ENCODE assay signal across 26 cellular contexts in genomic region chr1:85245456-85245855, GRCh38. TPM values are rescaled to one million over a fixed set of nuclear protein-coding genes. Genes with fewer than 3 reads are reported as not detected.
DNase-seq lines count a peak whose midpoint lies in the region; ATAC-seq, FAIRE-seq and TF ChIP-seq lines count a peak whose summit lies in the region.
"Had no signal": no experiment of that assay in that cellular context is flagged by ENCODE, and none has a peak within 500 bp of the region (broad histone marks: within the 10 kb centered on the region; RNA-seq: fewer than 3 reads in every experiment).

No MANE protein-coding gene starts in this region.

- H3K4me3 Mint-ChIP-seq in HFFc6: peak overlapping the region; percentile 53
- H3K4me3 Mint-ChIP-seq in effector memory CD8-positive, alpha-beta T cell: no peak overlapping the region
- no peak overlapping the region for H3K4me3 Mint-ChIP-seq in T-helper 2 cell treated with Interferon-gamma antibody and Interleukin-4, amounts not matched to agents 5 μg/mL and 100 μg/mL, for 36 hours
- H3K4me3 Mint-ChIP-seq: activated CD4-positive, alpha-beta T cell treated with anti-CD3 and anti-CD28 coated beads, Interleukin-2, amount 10 ng/mL, durations not matched to agents 7 days and 5 days; activated T-helper 17 cell treated with anti-CD3 and anti-CD28 coated beads, Interleukin-2, amount 50 U/mL, for 72 hours; B cell; brain; endodermal cell; T-helper 1 cell treated with Interleukin-12 subunit alpha and Interleukin-12 subunit beta and Interleukin-4 antibody, amounts not matched to agents 30 μg/mL and 1 μg/mL, for 36 hours had no signal

- no peaks in the 10 kb centered on the region for H3K9me1 ChIP-seq in K562 (ENCODE audit: control insufficient read depth, insufficient read depth, low read length)

- no peak for TF ChIP-seq EP300 in K562 (IDR thresholded peaks at IDR 0.05; ENCODE audit: low read length)

- POLR2A ChIA-PET in K562 (lab: Yijun Ruan, JAX): interaction anchor here (0.7 to 2.5 kb wide), 3 partner anchors 8 to 20 kb away, joined by 3 to 13 read pairs (median 3); no protein-coding TSS in a partner anchor

- peak overlapping the region; percentile 93 for H2AFZ ChIP-seq in K562 (ENCODE audit: low read depth, low read length)
- peak overlapping the region; percentile 5 for H2AFZ ChIP-seq in smooth muscle cell (ENCODE audit: low read depth)

- H3K9me3 ChIP-seq in K562 (replicated peaks; ENCODE audit: control insufficient read depth, insufficient read depth, low read depth, low read length) (peaks cover 2% of the 10 kb centered on the region; the same call in 1 of the 2 replicates), smooth muscle cell (replicated peaks; ENCODE audit: low read depth) (no peaks in the 10 kb centered on the region)
- H3K9me3 ChIP-seq: colonic mucosa, heart right ventricle, left lung, SJSA1 had no signal

- intact Hi-C loops in K562 (cut with micrococcal nuclease): no loop called here
- intact Hi-C loops in posterior vena cava (cut with DNase I): no loop called here

- H3K9me3 Mint-ChIP-seq in HFFc6: peaks cover 9% of the 10 kb centered on the region
- H3K9me3 Mint-ChIP-seq in effector memory CD8-positive, alpha-beta T cell: no peaks in the 10 kb centered on the region
- no peaks in the 10 kb centered on the region for H3K9me3 Mint-ChIP-seq in T-helper 2 cell treated with Interferon-gamma antibody and Interleukin-4, amounts not matched to agents 5 μg/mL and 100 μg/mL, for 36 hours
- H3K9me3 Mint-ChIP-seq: activated T-helper 17 cell treated with anti-CD3 and anti-CD28 coated beads, Interleukin-2, amount 50 U/mL, for 72 hours had no signal

- no peak for TF ChIP-seq RAD21 in K562 (CRISPR knock-in tag; conservative IDR thresholded peaks at IDR 0.05 in 1 of 2, IDR thresholded peaks at IDR 0.05 in 1 of 2)

- H3K36me3 Mint-ChIP-seq in HFFc6 (ENCODE audit: low read depth): peaks cover 28% of the 10 kb centered on the region
- H3K36me3 Mint-ChIP-seq in effector memory CD8-positive, alpha-beta T cell (ENCODE audit: insufficient read depth): no peaks in the 10 kb centered on the region
- H3K36me3 Mint-ChIP-seq in T-helper 2 cell treated with Interferon-gamma antibody and Interleukin-4, amounts not matched to agents 5 μg/mL and 100 μg/mL, for 36 hours (ENCODE audit: low read depth): peaks cover 15% of the 10 kb centered on the region

- peaks cover 48% of the 10 kb centered on the region for H3K4me1 Mint-ChIP-seq in HFFc6 (ENCODE audit: low read depth)
- H3K4me1 Mint-ChIP-seq in effector memory CD8-positive, alpha-beta T cell (ENCODE audit: low read depth in 2 of 2): no peaks in the 10 kb centered on the region
- H3K4me1 Mint-ChIP-seq in T-helper 2 cell treated with Interferon-gamma antibody and Interleukin-4, amounts not matched to agents 5 μg/mL and 100 μg/mL, for 36 hours (ENCODE audit: low read depth): peaks cover 9% of the 10 kb centered on the region
- H3K4me1 Mint-ChIP-seq: activated T-helper 17 cell treated with anti-CD3 and anti-CD28 coated beads, Interleukin-2, amount 50 U/mL, for 72 hours had no signal

- no peak for TF ChIP-seq POLR2A in K562 (conservative IDR thresholded peaks at IDR 0.05)

- no peak overlapping the region for H3K9ac ChIP-seq in K562 (ENCODE audit: insufficient read depth in 1 of 2, low read depth in 2 of 2, low read length in 2 of 2)
- peak overlapping the region; percentile 14 for H3K9ac ChIP-seq in smooth muscle cell (ENCODE audit: low read depth)

- peak overlapping the region; percentile 79 for H3K27ac Mint-ChIP-seq in HFFc6
- no peak overlapping the region for H3K27ac Mint-ChIP-seq in effector memory CD8-positive, alpha-beta T cell
- H3K27ac Mint-ChIP-seq in T-helper 2 cell treated with Interferon-gamma antibody and Interleukin-4, amounts not matched to agents 5 μg/mL and 100 μg/mL, for 36 hours: no peak overlapping the region
- H3K27ac Mint-ChIP-seq: activated CD4-positive, alpha-beta T cell treated with anti-CD3 and anti-CD28 coated beads, Interleukin-2, amount 10 ng/mL, durations not matched to agents 7 days and 5 days; activated T-helper 17 cell treated with anti-CD3 and anti-CD28 coated beads, Interleukin-2, amount 50 U/mL, for 72 hours; B cell; endodermal cell had no signal

- no peak for FAIRE-seq in K562 (lab: Jason Lieb, UNC)
- FAIRE-seq: GM12891, RCC 7860 had no signal

- peaks cover 0 to 24% of the 10 kb centered on the region in 2 experiments; a peak in 4 of 5 replicates for H3K4me1 ChIP-seq in K562 (replicated peaks in 1 of 2; ENCODE audit: control insufficient read depth in 2 of 2, insufficient read depth in 2 of 2, low read length in 2 of 2)
- peaks cover 34% of the 10 kb centered on the region for H3K4me1 ChIP-seq in smooth muscle cell (ENCODE audit: low read depth)
- H3K4me1 ChIP-seq: colonic mucosa had no signal

- no peak for TF ChIP-seq CTCF in HFFc6 (IDR thresholded peaks at IDR 0.05)
- TF ChIP-seq CTCF in K562 (IDR thresholded peaks at IDR 0.05 in 2 of 3, conservative IDR thresholded peaks at IDR 0.05 in 1 of 3; ENCODE audit: insufficient read depth in 2 of 3, low read depth in 1 of 3, low read length in 3 of 3): no peak
- no peak for TF ChIP-seq CTCF in smooth muscle cell (IDR thresholded peaks at IDR 0.05; ENCODE audit: borderline replicate concordance, insufficient read depth, poor library complexity, severe bottlenecking)

- H3F3A ChIP-seq in smooth muscle cell (ENCODE audit: low read depth): peaks cover 26% of the 10 kb centered on the region

- CTCF ChIA-PET in K562 (lab: Yijun Ruan, JAX; ENCODE audit: low intra/inter-chr PET ratio): no interaction called here

- H3K4me3 ChIP-seq in K562 (no peak overlapping the region), smooth muscle cell (no peak overlapping the region)
- H3K4me3 ChIP-seq: colonic mucosa, heart right ventricle, left lung, SJSA1 had no signal

- BruUV-seq in K562 (replicated peaks; lab: Mats Ljungman, UMichigan): no TSS peak

- no peak for ATAC-seq in K562
- no peak for ATAC-seq in effector memory CD8-positive, alpha-beta T cell (replicated peaks)
- ATAC-seq: activated T-helper 17 cell treated with anti-CD3 and anti-CD28 coated beads, Interleukin-2, amount 50 U/mL, for 72 hours; heart right ventricle; left lung had no signal

- H3K79me2 ChIP-seq in K562 (ENCODE audit: control insufficient read depth, insufficient read depth, low read length) (no peaks in the 10 kb centered on the region), smooth muscle cell (ENCODE audit: low read depth) (no peaks in the 10 kb centered on the region)

- WGBS in K562 (ENCODE audit: insufficient coverage, low coverage, missing lambda C conversion rate): 92% methylated on average over 1 of the region's 1 CpG
- 7% methylated on average over 1 of the region's 1 CpG for WGBS in smooth muscle cell (ENCODE audit: low lambda C conversion rate)

- DNase-seq in HFFc6: no peak
- DNase-seq in K562 (ENCODE audit: extremely low read depth in 1 of 4, low spot score in 3 of 4): no peak
- DNase-seq in iris pigment epithelial cell (ENCODE audit: low read depth): peak; percentile 56
- DNase-seq in smooth muscle cell (lab: John Stamatoyannopoulos, UW; ENCODE audit: unreplicated experiment): no peak
- no peak for DNase-seq in effector memory CD8-positive, alpha-beta T cell
- DNase-seq in T1000 (lab: John Stamatoyannopoulos, UW): no peak
- DNase-seq in T-helper 2 cell treated with Interferon-gamma antibody and Interleukin-4, amounts not matched to agents 5 μg/mL and 100 μg/mL, for 36 hours (ENCODE audit: low spot score): no peak
- DNase-seq in posterior vena cava (ENCODE audit: low spot score): no peak
- DNase-seq: activated CD4-positive, alpha-beta T cell treated with anti-CD3 and anti-CD28 coated beads, Interleukin-2, amount 10 ng/mL, durations not matched to agents 7 days and 5 days; colonic mucosa; endodermal cell; heart right ventricle; left lung; NCI-H1105; NCI-H2029 treated with DMSO at 0.1 percent for 48 hours; NCI-H446; stimulated activated CD4-positive, alpha-beta T cell treated with anti-CD3 and anti-CD28 coated beads, Interleukin-4, amount 100 ng/mL, for 24 hours; stimulated activated naive CD4-positive, alpha-beta T cell treated with Interleukin-2 at 50 U/mL for 16 hours had no signal

- H3K27me3 ChIP-seq in K562 (ENCODE audit: control insufficient read depth in 2 of 2, insufficient read depth in 2 of 2, low read length in 2 of 2) (no peaks in the 10 kb centered on the region), smooth muscle cell (ENCODE audit: low read depth) (no peaks in the 10 kb centered on the region)
- H3K27me3 ChIP-seq: colonic mucosa, heart right ventricle, left lung, SJSA1 had no signal

- H3K4me2 ChIP-seq in K562 (ENCODE audit: insufficient read depth, low read length): no peak overlapping the region
- peak overlapping the region; percentile 73 for H3K4me2 ChIP-seq in smooth muscle cell

- in situ Hi-C loops in K562 (cut with MboI): no loop called here

- H4K20me1 ChIP-seq in K562 (replicated peaks; ENCODE audit: control insufficient read depth, insufficient read depth, low read length) (no peaks in the 10 kb centered on the region), smooth muscle cell (ENCODE audit: low read depth) (no peaks in the 10 kb centered on the region)

- H3K27ac ChIP-seq in K562 (ENCODE audit: extremely low read depth, low read depth, low read length) (no peak overlapping the region), smooth muscle cell (ENCODE audit: low read depth) (peak overlapping the region; percentile 90)
- H3K27ac ChIP-seq: colonic mucosa, heart right ventricle, left lung, VCaP had no signal

- no peaks in the 10 kb centered on the region for H3K27me3 Mint-ChIP-seq in HFFc6 (ENCODE audit: insufficient read depth)
- no peaks in the 10 kb centered on the region for H3K27me3 Mint-ChIP-seq in effector memory CD8-positive, alpha-beta T cell
- H3K27me3 Mint-ChIP-seq in T-helper 2 cell treated with Interferon-gamma antibody and Interleukin-4, amounts not matched to agents 5 μg/mL and 100 μg/mL, for 36 hours (ENCODE audit: low read depth): no peaks in the 10 kb centered on the region
- H3K27me3 Mint-ChIP-seq: activated CD4-positive, alpha-beta T cell treated with anti-CD3 and anti-CD28 coated beads, Interleukin-2, amount 10 ng/mL, durations not matched to agents 7 days and 5 days; activated T-helper 17 cell treated with anti-CD3 and anti-CD28 coated beads, Interleukin-2, amount 50 U/mL, for 72 hours; B cell had no signal

- H3K36me3 ChIP-seq in K562 (ENCODE audit: control insufficient read depth, insufficient read depth, low read length) (no peaks in the 10 kb centered on the region; the same call in 2 of the 3 replicates), smooth muscle cell (ENCODE audit: low read depth) (no peaks in the 10 kb centered on the region)
- H3K36me3 ChIP-seq: colonic mucosa had no signal

RNA-seq across cellular contexts. Expression of gene C1orf52, which starts 14.0 kb away (rescaled TPM):
- total RNA-seq in HFFc6 (2021; fragmentation: NEBNext Ultra II Directional; extraction: Animal tissue kit (Norgen Biotek cat#: 25700)): 10 to 100 TPM; 20.6 to 26.1 (median 22.7) TPM
- 24.3 and 26.2 TPM in 2 replicates for total RNA-seq in K562 (2011; cell fraction: chromatin; rRNA removed; ENCODE audit: low replicate concordance)
- 10.3 and 16.3 TPM in 2 replicates for total RNA-seq in K562 (2011; cell fraction: nucleolus; rRNA removed)
- 15.6 and 17.2 TPM in 2 replicates for total RNA-seq in K562 (2011; cell fraction: nucleoplasm; rRNA removed)
- total RNA-seq in K562 (2014; rRNA removed) (36.1 and 58.6 TPM in 2 replicates), K562 (2014; rRNA removed; fragmentation: Illumina TruSeq; extraction: Trizol) (30.1 and 31.6 TPM in 2 replicates), K562 (2015; rRNA removed; fragmentation: Illumina TruSeq; extraction: Trizol) (33.2 and 34.7 TPM in 2 replicates), K562 (2021) (33.0 and 34.8 TPM in 2 replicates), smooth muscle cell (30.7 and 39.4 TPM in 2 replicates), posterior vena cava (10 to 100 TPM; 17.5 to 22.9 TPM)
- polyA plus RNA-seq in K562 (2011; rRNA removed) (36.0 and 38.5 TPM in 2 replicates), K562 (2014; fragmentation: Illumina TruSeq; extraction: Trizol) (24.7 and 38.7 TPM in 2 replicates), K562 (2014; fragmentation: Nextera tagmentation; extraction: Ambion mirVana) (10 to 100 TPM; 17.0 to 22.5 TPM), K562 (2014; rRNA removed) (33.5 and 41.7 TPM in 2 replicates), smooth muscle cell (45.0 and 46.4 TPM in 2 replicates)
- 22.8 and 39.6 TPM in 2 replicates for polyA plus RNA-seq in K562 (2011; cell fraction: cytosol; rRNA removed)
- 40.2 and 52.5 TPM in 2 replicates for polyA plus RNA-seq in K562 (2011; cell fraction: nucleus; rRNA removed)
- 32.5 and 34.3 TPM in 2 replicates for polyA plus RNA-seq in K562 (2012)
- 12.1 and 14.3 TPM in 2 replicates for polyA minus RNA-seq in K562 (2011; rRNA and poly(A)+ RNA removed)
- 19.7 and 21.9 TPM in 2 replicates for polyA minus RNA-seq in K562 (2011; cell fraction: cytosol; rRNA and poly(A)+ RNA removed)
- 13.2 and 14.4 TPM in 2 replicates for polyA minus RNA-seq in K562 (2011; cell fraction: nucleus; rRNA and poly(A)+ RNA removed)

RNA-seq across cellular contexts. Expression of gene BCL10, which starts 31.0 kb away (rescaled TPM):
- total RNA-seq in HFFc6 (2021; fragmentation: NEBNext Ultra II Directional; extraction: Animal tissue kit (Norgen Biotek cat#: 25700)): 10 to 100 TPM; 33.4 to 45.6 (median 39.2) TPM
- 15.5 and 25.6 TPM in 2 replicates for total RNA-seq in K562 (2011; cell fraction: chromatin; rRNA removed; ENCODE audit: low replicate concordance)
- total RNA-seq in K562 (2011; cell fraction: nucleolus; rRNA removed): 14.5 and 15.4 TPM in 2 replicates
- 19.9 and 25.6 TPM in 2 replicates for total RNA-seq in K562 (2011; cell fraction: nucleoplasm; rRNA removed)
- 10.0 and 11.1 TPM in 2 replicates for total RNA-seq in K562 (2014; rRNA removed)
- total RNA-seq in K562 (2014; rRNA removed; fragmentation: Illumina TruSeq; extraction: Trizol): 19.4 and 20.4 TPM in 2 replicates
- 16.4 and 18.6 TPM in 2 replicates for total RNA-seq in K562 (2015; rRNA removed; fragmentation: Illumina TruSeq; extraction: Trizol)
- total RNA-seq in K562 (2021): 18.6 and 19.4 TPM in 2 replicates
- polyA plus RNA-seq in K562 (2011; rRNA removed): 6.5 and 8.7 TPM in 2 replicates
- 4.9 and 5.4 TPM in 2 replicates for polyA plus RNA-seq in K562 (2011; cell fraction: cytosol; rRNA removed)
- polyA plus RNA-seq in K562 (2011; cell fraction: nucleus; rRNA removed): 4.2 and 4.4 TPM in 2 replicates
- 8.6 and 11.1 TPM in 2 replicates for polyA plus RNA-seq in K562 (2012)
- 11.8 and 14.7 TPM in 2 replicates for polyA plus RNA-seq in K562 (2014; fragmentation: Illumina TruSeq; extraction: Trizol)
- polyA plus RNA-seq in K562 (2014; fragmentation: Nextera tagmentation; extraction: Ambion mirVana): 10 to 100 TPM; 10.6 to 12.3 TPM
- polyA plus RNA-seq in K562 (2014; rRNA removed): 7.8 and 8.0 TPM in 2 replicates
- polyA minus RNA-seq in K562 (2011; rRNA and poly(A)+ RNA removed): 14.0 and 16.5 TPM in 2 replicates
- polyA minus RNA-seq in K562 (2011; cell fraction: cytosol; rRNA and poly(A)+ RNA removed): 4.9 and 9.2 TPM in 2 replicates
- 19.5 and 31.8 TPM in 2 replicates for polyA minus RNA-seq in K562 (2011; cell fraction: nucleus; rRNA and poly(A)+ RNA removed)
- 34.3 and 41.4 TPM in 2 replicates for total RNA-seq in smooth muscle cell
- polyA plus RNA-seq in smooth muscle cell: 21.4 and 27.2 TPM in 2 replicates
- total RNA-seq in posterior vena cava: 10 to 100 TPM; 17.0 to 22.1 TPM

RNA-seq across cellular contexts. Expression of gene SYDE2, which starts 44.6 kb away (rescaled TPM):
- 10 to 100 TPM in 4 of 6 experiments, 1 to 10 TPM in 2; 9.1 to 12.3 (median 10.3) TPM for total RNA-seq in HFFc6 (2021; fragmentation: NEBNext Ultra II Directional; extraction: Animal tissue kit (Norgen Biotek cat#: 25700))
- total RNA-seq in K562 (2011; cell fraction: chromatin; rRNA removed; ENCODE audit: low replicate concordance): 9.4 and 28.8 TPM in 2 replicates
- 6.0 and 9.7 TPM in 2 replicates for total RNA-seq in K562 (2011; cell fraction: nucleolus; rRNA removed)
- total RNA-seq in K562 (2011; cell fraction: nucleoplasm; rRNA removed): 10.6 and 11.6 TPM in 2 replicates
- 4.5 and 5.8 TPM in 2 replicates for total RNA-seq in K562 (2014; rRNA removed)
- total RNA-seq in K562 (2014; rRNA removed; fragmentation: Illumina TruSeq; extraction: Trizol): 8.6 and 8.7 TPM in 2 replicates
- 7.8 and 8.3 TPM in 2 replicates for total RNA-seq in K562 (2015; rRNA removed; fragmentation: Illumina TruSeq; extraction: Trizol)
- total RNA-seq in K562 (2021): 6.0 and 6.4 TPM in 2 replicates
- polyA plus RNA-seq in K562 (2011; rRNA removed): 4.9 and 5.5 TPM in 2 replicates
- 1.4 and 2.3 TPM in 2 replicates for polyA plus RNA-seq in K562 (2011; cell fraction: cytosol; rRNA removed)
- 3.5 and 4.2 TPM in 2 replicates for polyA plus RNA-seq in K562 (2011; cell fraction: nucleus; rRNA removed)
- 2.0 and 2.1 TPM in 2 replicates for polyA plus RNA-seq in K562 (2012)
- 3.3 and 3.9 TPM in 2 replicates for polyA plus RNA-seq in K562 (2014; fragmentation: Illumina TruSeq; extraction: Trizol)
- polyA plus RNA-seq in K562 (2014; fragmentation: Nextera tagmentation; extraction: Ambion mirVana): under 1 TPM; 0.39 to 0.77 TPM
- polyA plus RNA-seq in K562 (2014; rRNA removed): 2.3 and 2.6 TPM in 2 replicates
- polyA minus RNA-seq in K562 (2011; rRNA and poly(A)+ RNA removed): 22.0 and 27.4 TPM in 2 replicates
- 7.5 and 8.6 TPM in 2 replicates for polyA minus RNA-seq in K562 (2011; cell fraction: cytosol; rRNA and poly(A)+ RNA removed)
- 10.0 and 19.5 TPM in 2 replicates for polyA minus RNA-seq in K562 (2011; cell fraction: nucleus; rRNA and poly(A)+ RNA removed)
- total RNA-seq in smooth muscle cell: 9.1 and 9.8 TPM in 2 replicates
- 4.6 and 4.9 TPM in 2 replicates for polyA plus RNA-seq in smooth muscle cell
- 10 to 100 TPM in 1 of 2 donors, 1 to 10 TPM in 1; 7.3 to 11.0 TPM for total RNA-seq in posterior vena cava
